10 cellular contexts compared by ENCODE assay signal in genomic region chr11:1761857-1762536, GRCh38. TPM values are rescaled to one million over a fixed set of nuclear protein-coding genes. Genes with fewer than 3 reads are reported as not detected.
DNase-seq lines count a peak whose midpoint lies in the region; ATAC-seq and TF ChIP-seq lines count a peak whose summit lies in the region.
"Had no signal": no experiment of that assay in that cellular context is flagged by ENCODE, and none has a peak within 500 bp of the region (broad histone marks: within the 10 kb centered on the region; RNA-seq: fewer than 3 reads in every experiment).

No MANE protein-coding gene starts in this region.

- H3K4me3 Mint-ChIP-seq in nephron progenitor cell = peak overlapping the region; percentile 72

- no peak for TF ChIP-seq CTCF in 22Rv1 (IDR thresholded peaks at IDR 0.05)
- no peak for TF ChIP-seq CTCF in Peyer's patch (IDR thresholded peaks at IDR 0.05)
- TF ChIP-seq CTCF in nephron progenitor cell (IDR thresholded peaks at IDR 0.05) = no peak

- H3K4me3 ChIP-seq in Peyer's patch = peak overlapping the region; percentile 83 to 99 (median 91)

- no peak for ATAC-seq in HG03469 (IDR thresholded peaks at IDR 0.05; ENCODE audit: unreplicated experiment)

- TF ChIP-seq POLR2A in Peyer's patch (IDR thresholded peaks at IDR 0.05) = no peak

- H3K4me1 Mint-ChIP-seq in nephron progenitor cell = peaks cover 20% of the 10 kb centered on the region

- H3K27me3 ChIP-seq in Peyer's patch = no peaks in the 10 kb centered on the region

- H3K4me1 ChIP-seq in Peyer's patch = peaks cover 4 to 65% (median 59%) of the 10 kb centered on the region in 4 donors

- no peaks in the 10 kb centered on the region for H3K27me3 Mint-ChIP-seq in nephron progenitor cell (ENCODE audit: low read depth, poor library complexity)

- H3K9me3 Mint-ChIP-seq in nephron progenitor cell = no peaks in the 10 kb centered on the region

- H3K36me3 ChIP-seq in Peyer's patch = peaks cover 0 to 48% (median 2%) of the 10 kb centered on the region in 3 donors

- H3K36me3 Mint-ChIP-seq in nephron progenitor cell (ENCODE audit: low read depth) = no peaks in the 10 kb centered on the region

- DNase-seq in Peyer's patch (no peak), epithelial cell of prostate (ENCODE audit: low read depth, low spot score) (no peak), nephron progenitor cell (no peak), DMS79 treated with DMSO at 0.1 percent for 48 hours (lab: John Stamatoyannopoulos, UW) (no peak), NCI-H128 (lab: John Stamatoyannopoulos, UW; ENCODE audit: unreplicated experiment) (no peak), amniotic stem cell (lab: John Stamatoyannopoulos, UW) (no peak)
- DNase-seq: mesendoderm, NCI-H1930 had no signal

- H3K9me3 ChIP-seq in Peyer's patch = no peaks in the 10 kb centered on the region

- H3K27ac Mint-ChIP-seq in nephron progenitor cell = peak overlapping the region; percentile 54

- H3K27ac ChIP-seq in 22Rv1 (peak overlapping the region; percentile 64), Peyer's patch (peak overlapping the region; percentile 89 to 98 (median 96)), epithelial cell of prostate (peak overlapping the region; percentile 83)

RNA-seq across cellular contexts. Expression of gene CTSD, which starts 1.7 kb away (rescaled TPM):
- total RNA-seq in Peyer's patch = 1,000 to 10,000 TPM in 2 of 4 donors, 100 to 1,000 TPM in 2; 129 to 1,688 (median 1,221) TPM

RNA-seq across cellular contexts. Expression of gene IFITM10, which starts 11.6 kb away (rescaled TPM):
- total RNA-seq in Peyer's patch = 1 to 10 TPM in 3 of 4 donors, under 1 TPM in 1; 0.88 to 5.0 (median 3.4) TPM
